Comparison of ENCODE assay signal across 11 cellular contexts in the genomic region with DNA sequence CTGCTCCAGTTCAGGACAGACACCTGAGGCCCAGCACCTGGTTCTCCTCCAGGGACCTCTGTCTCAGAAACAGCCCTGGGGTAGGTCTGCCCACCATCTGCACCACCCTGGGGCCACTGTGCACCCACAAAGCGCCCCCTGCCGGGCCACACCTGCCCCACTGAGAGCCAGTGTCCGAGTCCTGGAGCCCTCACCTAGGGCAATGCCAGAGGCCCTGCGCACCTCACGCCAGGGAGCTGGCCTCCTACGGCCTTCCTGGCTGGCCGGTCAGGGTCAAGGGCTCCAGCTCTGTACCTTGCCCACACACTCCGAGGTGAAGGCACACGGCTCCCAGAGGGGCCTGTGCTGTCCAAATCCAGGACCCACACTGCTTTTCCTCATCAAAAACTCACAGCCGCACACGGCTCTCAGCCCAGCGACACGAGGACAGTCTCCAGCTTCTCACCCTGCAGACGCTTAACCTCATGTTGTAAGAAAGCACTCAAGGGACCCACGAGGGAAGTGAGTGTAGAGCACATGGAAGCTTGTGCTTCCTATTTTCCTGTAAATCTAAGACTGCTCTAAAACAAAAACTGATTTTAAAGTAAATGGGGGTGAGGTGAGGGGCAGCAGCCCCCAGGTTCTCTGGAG. TPM values are rescaled to one million over a fixed set of nuclear protein-coding genes. Genes with fewer than 3 reads are reported as not detected.
DNase-seq lines count a peak whose midpoint lies in the region; ATAC-seq and TF ChIP-seq lines count a peak whose summit lies in the region.
"Had no signal": no experiment of that assay in that cellular context is flagged by ENCODE, and none has a peak within 500 bp of the region (broad histone marks: within the 10 kb centered on the region; RNA-seq: fewer than 3 reads in every experiment).

No MANE protein-coding gene starts in this region.

- peak; percentile 14 for DNase-seq in activated CD8-positive, alpha-beta memory T cell treated with anti-CD3 and anti-CD28 coated beads, Interleukin-2, amount 50 U/mL, for 4 hours
- DNase-seq in activated CD8-positive, alpha-beta memory T cell treated with anti-CD3 and anti-CD28 coated beads for 24 hours = no peak
- DNase-seq in NB4 (ENCODE audit: low read depth) (peak; percentile 67), foreskin keratinocyte (no peak), sciatic nerve (ENCODE audit: low spot score) (peak; percentile 57), NCI-H2227 treated with DMSO at 0.1 percent for 48 hours (lab: John Stamatoyannopoulos, UW) (no peak), HT-29 (ENCODE audit: low spot score) (no peak), NCI-H345 (lab: John Stamatoyannopoulos, UW) (no peak)
- DNase-seq: NCI-H1694 had no signal

- H3K4me1 ChIP-seq in foreskin keratinocyte = peaks cover 8% of the 10 kb centered on the region

- intact Hi-C loops in sciatic nerve (cut with DNase I) = no loop called here

- no peaks in the 10 kb centered on the region for H3K27me3 ChIP-seq in foreskin keratinocyte

- no peak overlapping the region for H3K27ac ChIP-seq in foreskin keratinocyte
- H3K27ac ChIP-seq: HL-60, SK-N-MC had no signal

- TF ChIP-seq POLR2A in NB4 (IDR thresholded peaks at IDR 0.05; ENCODE audit: extremely low read depth, insufficient read length) = no peak

- ATAC-seq in foreskin keratinocyte = no peak
- peak; percentile 55 for ATAC-seq in sciatic nerve

- H3K4me3 ChIP-seq in NB4 (ENCODE audit: low read depth, low read length) = no peak overlapping the region
- H3K4me3 ChIP-seq: SK-N-MC had no signal

- no peak for TF ChIP-seq CTCF in NB4 (IDR thresholded peaks at IDR 0.05; ENCODE audit: low read depth, low read length)
- peak; percentile 27 for TF ChIP-seq CTCF in foreskin keratinocyte (conservative IDR thresholded peaks at IDR 0.05)

RNA-seq across cellular contexts. Expression of a gene that starts 5.4 kb away (rescaled TPM):
- total RNA-seq in foreskin keratinocyte (106 and 114 TPM in 2 replicates), sciatic nerve (143 TPM)
- polyA plus RNA-seq in foreskin keratinocyte = 69.9 and 73.0 TPM in 2 replicates
- total RNA-seq in HT-29 (2014; rRNA removed; shearing (Covaris generic)) = 631 and 665 TPM in 2 replicates

RNA-seq across cellular contexts. Expression of a gene that starts 46.1 kb away (rescaled TPM):
- 80.6 and 86.1 TPM in 2 replicates for total RNA-seq in foreskin keratinocyte
- polyA plus RNA-seq in foreskin keratinocyte = 61.4 and 70.2 TPM in 2 replicates
- total RNA-seq in sciatic nerve = 68.6 TPM
- total RNA-seq in HT-29 (2014; rRNA removed; shearing (Covaris generic)) = 127 and 139 TPM in 2 replicates

Comparison
In these comparisons a context has a peak if more than half of its experiments do, and no peak if none do; other contexts are left out.
1. DNase-seq: peak in activated CD8-positive, alpha-beta memory T cell treated with anti-CD3 and anti-CD28 coated beads, Interleukin-2, amount 50 U/mL, for 4 hours (single experiment), NB4 (single experiment) and sciatic nerve (single experiment); none in activated CD8-positive, alpha-beta memory T cell treated with anti-CD3 and anti-CD28 coated beads for 24 hours (single experiment), foreskin keratinocyte (0 of 2), NCI-H2227 treated with DMSO at 0.1 percent for 48 hours (single experiment), HT-29 (single experiment) and NCI-H345 (single experiment).